20 cellular contexts compared by ENCODE assay signal in genomic region chr20:32976746-32977145, GRCh38. TPM values are rescaled to one million over a fixed set of nuclear protein-coding genes. Genes with fewer than 3 reads are reported as not detected.
DNase-seq lines count a peak whose midpoint lies in the region; TF ChIP-seq lines count a peak whose summit lies in the region.
"Had no signal": no experiment of that assay in that cellular context is flagged by ENCODE, and none has a peak within 500 bp of the region (broad histone marks: within the 10 kb centered on the region; RNA-seq: fewer than 3 reads in every experiment).

No MANE protein-coding gene starts in this region.

- no peaks in the 10 kb centered on the region for H3K27me3 Mint-ChIP-seq in T-helper 1 cell treated with Interleukin-12 subunit alpha and Interleukin-12 subunit beta and Interleukin-4 antibody, amounts not matched to agents 30 μg/mL and 1 μg/mL, for 36 hours (ENCODE audit: low read depth)
- no peaks in the 10 kb centered on the region for H3K27me3 Mint-ChIP-seq in endodermal cell (ENCODE audit: insufficient read depth)

- no peak overlapping the region for H3K27ac ChIP-seq in endodermal cell (ENCODE audit: low read depth, low read length)
- H3K27ac ChIP-seq: coronary artery, foreskin keratinocyte, pancreas, tibial artery had no signal

- TF ChIP-seq CTCF in endodermal cell (conservative IDR thresholded peaks at IDR 0.05), result no peak

- H3K27me3 ChIP-seq in endodermal cell (ENCODE audit: control insufficient read depth, insufficient read depth, low read length, poor library complexity, severe bottlenecking), result no peaks in the 10 kb centered on the region
- H3K27me3 ChIP-seq: foreskin keratinocyte, pancreas had no signal

- peak overlapping the region; percentile 14 for H3K4me3 ChIP-seq in endodermal cell (ENCODE audit: low read length)
- H3K4me3 ChIP-seq: coronary artery, pancreas, tibial artery had no signal

- H3K4me1 Mint-ChIP-seq in T-helper 1 cell treated with Interleukin-12 subunit alpha and Interleukin-12 subunit beta and Interleukin-4 antibody, amounts not matched to agents 30 μg/mL and 1 μg/mL, for 36 hours (ENCODE audit: low read depth), result peaks cover 9% of the 10 kb centered on the region
- H3K4me1 Mint-ChIP-seq in endodermal cell, result peaks cover 51% of the 10 kb centered on the region

- peaks cover 14% of the 10 kb centered on the region for H3K4me1 ChIP-seq in endodermal cell (ENCODE audit: control insufficient read depth, insufficient read depth, low read length)
- H3K4me1 ChIP-seq: foreskin keratinocyte, pancreas, tibial artery had no signal

- H3K27ac Mint-ChIP-seq in T-helper 1 cell treated with Interleukin-12 subunit alpha and Interleukin-12 subunit beta and Interleukin-4 antibody, amounts not matched to agents 30 μg/mL and 1 μg/mL, for 36 hours, result peak overlapping the region; percentile 42
- no peak overlapping the region for H3K27ac Mint-ChIP-seq in endodermal cell

- H3K36me3 ChIP-seq in endodermal cell (ENCODE audit: control insufficient read depth, insufficient read depth, low read length), result no peaks in the 10 kb centered on the region
- H3K36me3 ChIP-seq: pancreas, tibial artery had no signal

- DNase-seq in stimulated activated CD4-positive, alpha-beta T cell treated with anti-CD3 and anti-CD28 coated beads, Interleukin-4, amount 100 ng/mL, for 24 hours, result peak; percentile 3
- DNase-seq in stimulated activated CD4-positive, alpha-beta T cell treated with anti-CD3 and anti-CD28 coated beads, Interleukin-2, amount 100 ng/mL, for 24 hours, result no peak
- peak; percentile 50 for DNase-seq in endodermal cell
- DNase-seq in ureter (ENCODE audit: low spot score), result peak; percentile 44
- DNase-seq in NCI-H82 treated with DMSO at 0.1 percent for 48 hours (lab: John Stamatoyannopoulos, UW; ENCODE audit: unreplicated experiment), result no peak
- no peak for DNase-seq in SHP77 (lab: John Stamatoyannopoulos, UW)
- DNase-seq in middle frontal gyrus (ENCODE audit: extremely low spot score, low spot score), result no peak
- DNase-seq: activated CD4-positive, alpha-beta T cell treated with anti-CD3 and anti-CD28 coated beads for 4 hours; AML-193; DMS 273 treated with DMSO at 0.1 percent for 48 hours; foreskin keratinocyte; NCI-H524 treated with DMSO at 0.1 percent for 48 hours; stimulated activated CD4-positive, alpha-beta T cell treated with anti-CD3 and anti-CD28 coated beads, Interleukin-4, amount 100 ng/mL, for 4 hours; T-helper 9 cell had no signal

- H3K36me3 Mint-ChIP-seq in T-helper 1 cell treated with Interleukin-12 subunit alpha and Interleukin-12 subunit beta and Interleukin-4 antibody, amounts not matched to agents 30 μg/mL and 1 μg/mL, for 36 hours (ENCODE audit: low read depth), result peaks cover 7% of the 10 kb centered on the region
- no peaks in the 10 kb centered on the region for H3K36me3 Mint-ChIP-seq in endodermal cell (ENCODE audit: low read depth)

- H3K9me3 Mint-ChIP-seq in T-helper 1 cell treated with Interleukin-12 subunit alpha and Interleukin-12 subunit beta and Interleukin-4 antibody, amounts not matched to agents 30 μg/mL and 1 μg/mL, for 36 hours, result peaks cover 12% of the 10 kb centered on the region
- peaks cover 18% of the 10 kb centered on the region for H3K9me3 Mint-ChIP-seq in endodermal cell

- no peaks in the 10 kb centered on the region for H3K9me3 ChIP-seq in endodermal cell (ENCODE audit: control insufficient read depth, low read length)
- H3K9me3 ChIP-seq: pancreas, tibial artery had no signal

- 86 to 93% methylated on average over 5 to 6 of the region's 6 CpGs for WGBS in endodermal cell (ENCODE audit: insufficient coverage in 1 of 2, insufficient read length in 1 of 2), 2 experiments

- peak overlapping the region; percentile 84 for H3K9ac ChIP-seq in endodermal cell (ENCODE audit: extremely low read depth, low read length, poor library complexity, severe bottlenecking)

- no peak overlapping the region for H3K4me3 Mint-ChIP-seq in T-helper 1 cell treated with Interleukin-12 subunit alpha and Interleukin-12 subunit beta and Interleukin-4 antibody, amounts not matched to agents 30 μg/mL and 1 μg/mL, for 36 hours
- H3K4me3 Mint-ChIP-seq in endodermal cell, result peak overlapping the region; percentile 18

RNA-seq across cellular contexts. Expression of gene SUN5, which starts 27.5 kb away (rescaled TPM):
- total RNA-seq in endodermal cell, result not detected
- polyA plus RNA-seq in endodermal cell (2013, experiment 1 of 2), result not detected
- polyA plus RNA-seq in endodermal cell (2013, experiment 2 of 2), result not detected
- total RNA-seq in ureter, result not detected
- total RNA-seq: foreskin keratinocyte, OCI-LY7, pancreas, SK-MEL-5 had no signal
- polyA plus RNA-seq: foreskin keratinocyte, pancreas had no signal

RNA-seq across cellular contexts. Expression of gene BPIFB2, which starts 30.8 kb away (rescaled TPM):
- total RNA-seq in endodermal cell, result not detected
- not detected for polyA plus RNA-seq in endodermal cell (2013, experiment 1 of 2)
- not detected for polyA plus RNA-seq in endodermal cell (2013, experiment 2 of 2)
- not detected for total RNA-seq in ureter
- total RNA-seq: foreskin keratinocyte, OCI-LY7, SK-MEL-5 had no signal
- polyA plus RNA-seq: foreskin keratinocyte had no signal

RNA-seq across cellular contexts. Expression of gene BPIFB6, which starts 54.7 kb away (rescaled TPM):
- total RNA-seq in endodermal cell (not detected), ureter (not detected)
- not detected for polyA plus RNA-seq in endodermal cell (2013, experiment 1 of 2)
- polyA plus RNA-seq in endodermal cell (2013, experiment 2 of 2), result not detected
- total RNA-seq: foreskin keratinocyte, OCI-LY7, pancreas, SK-MEL-5 had no signal
- polyA plus RNA-seq: foreskin keratinocyte, pancreas had no signal

Comparison
In these comparisons a context has a peak if more than half of its experiments do, and no peak if none do; other contexts are left out.
1. DNase-seq: peak in stimulated activated CD4-positive, alpha-beta T cell treated with anti-CD3 and anti-CD28 coated beads, Interleukin-4, amount 100 ng/mL, for 24 hours (single experiment), endodermal cell (single experiment) and ureter (single experiment); none in stimulated activated CD4-positive, alpha-beta T cell treated with anti-CD3 and anti-CD28 coated beads, Interleukin-2, amount 100 ng/mL, for 24 hours (0 of 2), NCI-H82 treated with DMSO at 0.1 percent for 48 hours (single experiment), SHP77 (0 of 2) and middle frontal gyrus (single experiment).